ENCODE assay signal across 8 cellular contexts in genomic region chr14:24780278-24780677, GRCh38.
"Had no signal": no experiment of that assay in that cellular context is flagged by ENCODE, and none has a peak within 500 bp of the region (broad histone marks: within the 10 kb centered on the region; RNA-seq: fewer than 3 reads in every experiment).

No MANE protein-coding gene starts in this region.

- H3K4me1 Mint-ChIP-seq: IgD-negative memory B cell had no signal

- H3K27ac ChIP-seq: KMS-11 had no signal

- H3K4me1 ChIP-seq: HAP-1 had no signal

- ATAC-seq: HCT116 had no signal

- H3K27me3 Mint-ChIP-seq: IgD-negative memory B cell had no signal

- H3K36me3 ChIP-seq: HAP-1 had no signal

- H3K4me3 Mint-ChIP-seq: HFFc6, IgD-negative memory B cell had no signal

- H3K27ac Mint-ChIP-seq: HFFc6, IgD-negative memory B cell had no signal

- H3K4me3 ChIP-seq: HAP-1 had no signal

- H3K9me3 Mint-ChIP-seq: HFFc6, IgD-negative memory B cell had no signal

- DNase-seq: GOT3, H7, HFFc6, KBM-7 had no signal
